16 cellular contexts compared by ENCODE assay signal in the genomic region with DNA sequence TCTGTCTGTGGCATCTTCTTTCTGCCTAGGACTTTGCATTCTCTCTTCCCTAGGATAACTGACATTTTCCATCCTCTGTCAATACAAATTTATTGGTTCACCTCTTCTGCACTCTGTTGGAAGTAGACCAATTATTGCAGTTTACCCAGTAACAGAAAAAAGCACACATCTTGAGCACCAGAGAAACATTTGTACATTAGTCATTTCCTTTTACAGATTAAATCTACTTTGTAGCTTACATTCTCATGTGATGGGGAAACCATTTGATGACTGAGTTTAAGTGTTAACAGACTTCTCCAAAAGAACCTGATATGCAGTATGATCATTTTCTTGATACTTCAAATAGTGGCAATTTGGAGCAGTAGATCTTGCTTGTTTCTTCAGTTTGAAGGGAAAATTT.
DNase-seq lines count a peak whose midpoint lies in the region; ATAC-seq and TF ChIP-seq lines count a peak whose summit lies in the region.
"Had no signal": no experiment of that assay in that cellular context is flagged by ENCODE, and none has a peak within 500 bp of the region (broad histone marks: within the 10 kb centered on the region; RNA-seq: fewer than 3 reads in every experiment).

No MANE protein-coding gene starts in this region.

- TF ChIP-seq POLR2A in lower leg skin (IDR thresholded peaks at IDR 0.05), result no peak

- CTCF ChIA-PET in naive thymus-derived CD4-positive, alpha-beta T cell (lab: Charles Lee), result no interaction called here
- CTCF ChIA-PET in activated CD4-positive, alpha-beta memory T cell treated with anti-CD3 and anti-CD28 coated beads, Interleukin-2, amount 10 ng/mL, durations not matched to agents 7 days and 5 days (lab: Charles Lee), result no interaction called here
- CTCF ChIA-PET in activated CD8-positive, alpha-beta T cell treated with anti-CD3 and anti-CD28 coated beads for 36 hours (lab: Charles Lee), result no interaction called here

- no peaks in the 10 kb centered on the region for H3K27me3 ChIP-seq in KMS-11 (ENCODE audit: insufficient read depth, low read depth)
- H3K27me3 ChIP-seq in naive thymus-derived CD4-positive, alpha-beta T cell (ENCODE audit: control insufficient read depth in 2 of 2, insufficient read depth in 2 of 2, low read length in 2 of 2), result no peaks in the 10 kb centered on the region
- H3K27me3 ChIP-seq: SJSA1 had no signal

- peaks cover 0 to 3% (median 0%) of the 10 kb centered on the region in 5 donors for H3K36me3 Mint-ChIP-seq in naive thymus-derived CD4-positive, alpha-beta T cell
- no peaks in the 10 kb centered on the region for H3K36me3 Mint-ChIP-seq in activated CD4-positive, alpha-beta memory T cell treated with anti-CD3 and anti-CD28 coated beads, Interleukin-2, amount 10 ng/mL, durations not matched to agents 7 days and 5 days (ENCODE audit: low read depth)
- no peaks in the 10 kb centered on the region for H3K36me3 Mint-ChIP-seq in activated CD8-positive, alpha-beta T cell treated with anti-CD3 and anti-CD28 coated beads for 36 hours (ENCODE audit: low read depth)
- H3K36me3 Mint-ChIP-seq: CD4-positive, alpha-beta memory T cell; memory B cell had no signal

- H3K9me3 ChIP-seq in naive thymus-derived CD4-positive, alpha-beta T cell (ENCODE audit: control insufficient read depth in 2 of 3, low read length in 3 of 3), result no peaks in the 10 kb centered on the region
- H3K9me3 ChIP-seq: SJSA1 had no signal

- no peaks in the 10 kb centered on the region for H3K79me2 ChIP-seq in KMS-11 (ENCODE audit: insufficient read depth, low read depth)

- H3K9ac ChIP-seq in KMS-11, result no peak overlapping the region

- peak overlapping the region; percentile 36; the same call in 1 of the 2 replicates for H3K4me2 ChIP-seq in KMS-11

- peak overlapping the region in 1 of 9 donors; percentile 66 for H3K27ac Mint-ChIP-seq in naive thymus-derived CD4-positive, alpha-beta T cell
- no peak overlapping the region for H3K27ac Mint-ChIP-seq in activated CD4-positive, alpha-beta memory T cell treated with anti-CD3 and anti-CD28 coated beads, Interleukin-2, amount 10 ng/mL, durations not matched to agents 7 days and 5 days
- no peak overlapping the region for H3K27ac Mint-ChIP-seq in activated CD8-positive, alpha-beta T cell treated with anti-CD3 and anti-CD28 coated beads for 36 hours
- H3K27ac Mint-ChIP-seq: CD4-positive, alpha-beta memory T cell; memory B cell; stimulated activated naive CD8-positive, alpha-beta T cell treated with anti-CD3 and anti-CD28 coated beads, Interleukin-15, amount 100 ng/mL, for 72 hours had no signal

- peak overlapping the region in 1 of 10 donors; percentile 44 for H3K4me3 Mint-ChIP-seq in naive thymus-derived CD4-positive, alpha-beta T cell
- no peak overlapping the region for H3K4me3 Mint-ChIP-seq in activated CD4-positive, alpha-beta memory T cell treated with anti-CD3 and anti-CD28 coated beads, Interleukin-2, amount 10 ng/mL, durations not matched to agents 7 days and 5 days
- no peak overlapping the region for H3K4me3 Mint-ChIP-seq in activated CD8-positive, alpha-beta T cell treated with anti-CD3 and anti-CD28 coated beads for 36 hours
- H3K4me3 Mint-ChIP-seq: CD4-positive, alpha-beta memory T cell; memory B cell; stimulated activated naive CD8-positive, alpha-beta T cell treated with anti-CD3 and anti-CD28 coated beads, Interleukin-15, amount 100 ng/mL, for 72 hours had no signal

- in situ Hi-C loops in astrocyte of the spinal cord (cut with HindIII; ENCODE audit: low sequenced_read_pairs), result no loop called here

- H3K9me3 Mint-ChIP-seq in naive thymus-derived CD4-positive, alpha-beta T cell, result peaks cover 0 to 12% (median 2%) of the 10 kb centered on the region in 11 donors
- peaks cover 5% of the 10 kb centered on the region for H3K9me3 Mint-ChIP-seq in activated CD4-positive, alpha-beta memory T cell treated with anti-CD3 and anti-CD28 coated beads, Interleukin-2, amount 10 ng/mL, durations not matched to agents 7 days and 5 days
- peaks cover 6% of the 10 kb centered on the region for H3K9me3 Mint-ChIP-seq in activated CD8-positive, alpha-beta T cell treated with anti-CD3 and anti-CD28 coated beads for 36 hours

- ATAC-seq in naive thymus-derived CD4-positive, alpha-beta T cell, result peak; percentile 53
- no peak for ATAC-seq in activated CD8-positive, alpha-beta T cell treated with anti-CD3 and anti-CD28 coated beads for 36 hours
- ATAC-seq: esophagus mucosa; stimulated activated naive CD8-positive, alpha-beta T cell treated with anti-CD3 and anti-CD28 coated beads, Interleukin-15, amount 100 ng/mL, for 72 hours had no signal

- H3K4me1 ChIP-seq in KMS-11 (ENCODE audit: low read depth, poor library complexity, severe bottlenecking), result peaks cover 18% of the 10 kb centered on the region
- H3K4me1 ChIP-seq in naive thymus-derived CD4-positive, alpha-beta T cell (ENCODE audit: control insufficient read depth in 2 of 2, insufficient read depth in 2 of 2, low read length in 2 of 2), result no peaks in the 10 kb centered on the region
- H3K4me1 ChIP-seq: SJSA1 had no signal

- H3K4me1 Mint-ChIP-seq in naive thymus-derived CD4-positive, alpha-beta T cell, result peaks cover 0 to 18% (median 0%) of the 10 kb centered on the region in 7 donors
- peaks cover 2% of the 10 kb centered on the region for H3K4me1 Mint-ChIP-seq in activated CD4-positive, alpha-beta memory T cell treated with anti-CD3 and anti-CD28 coated beads, Interleukin-2, amount 10 ng/mL, durations not matched to agents 7 days and 5 days
- H3K4me1 Mint-ChIP-seq in activated CD8-positive, alpha-beta T cell treated with anti-CD3 and anti-CD28 coated beads for 36 hours (ENCODE audit: low read depth), result peaks cover 3% of the 10 kb centered on the region
- H3K4me1 Mint-ChIP-seq: CD4-positive, alpha-beta memory T cell; stimulated activated naive CD8-positive, alpha-beta T cell treated with anti-CD3 and anti-CD28 coated beads, Interleukin-15, amount 100 ng/mL, for 72 hours had no signal

- POLR2A ChIA-PET in naive thymus-derived CD4-positive, alpha-beta T cell (lab: Charles Lee), result no interaction called here
- POLR2A ChIA-PET in activated CD4-positive, alpha-beta memory T cell treated with anti-CD3 and anti-CD28 coated beads, Interleukin-2, amount 10 ng/mL, durations not matched to agents 7 days and 5 days (lab: Charles Lee), result no interaction called here
- POLR2A ChIA-PET in activated CD8-positive, alpha-beta T cell treated with anti-CD3 and anti-CD28 coated beads for 36 hours (lab: Charles Lee), result no interaction called here

- no peak overlapping the region for H3K27ac ChIP-seq in KMS-11
- no peak overlapping the region for H3K27ac ChIP-seq in naive thymus-derived CD4-positive, alpha-beta T cell (ENCODE audit: low read depth, low read length)
- H3K27ac ChIP-seq: SJSA1 had no signal

- TF ChIP-seq CTCF in KMS-11 (conservative IDR thresholded peaks at IDR 0.05; ENCODE audit: low read depth, low read length) (no peak), astrocyte of the spinal cord (IDR thresholded peaks at IDR 0.05; ENCODE audit: low read depth, low read length) (no peak), lower leg skin (IDR thresholded peaks at IDR 0.05) (no peak)
- no peak for TF ChIP-seq CTCF in activated CD8-positive, alpha-beta T cell treated with anti-CD3 and anti-CD28 coated beads for 36 hours (IDR thresholded peaks at IDR 0.05)

- H4K20me1 ChIP-seq in KMS-11 (ENCODE audit: insufficient read depth), result no peaks in the 10 kb centered on the region

- H3K4me3 ChIP-seq in KMS-11 (IDR thresholded peaks at IDR 0.05; ENCODE audit: insufficient read depth, low read depth, low read length), result no peak overlapping the region
- no peak overlapping the region for H3K4me3 ChIP-seq in astrocyte of the spinal cord (ENCODE audit: low read depth, low read length)
- H3K4me3 ChIP-seq in naive thymus-derived CD4-positive, alpha-beta T cell (ENCODE audit: low read length), result no peak overlapping the region
- no peak overlapping the region for H3K4me3 ChIP-seq in lower leg skin (ENCODE audit: low read depth, poor library complexity, severe bottlenecking)
- H3K4me3 ChIP-seq: SJSA1 had no signal

- H3K36me3 ChIP-seq in KMS-11 (ENCODE audit: insufficient read depth), result no peaks in the 10 kb centered on the region
- H3K36me3 ChIP-seq in naive thymus-derived CD4-positive, alpha-beta T cell (ENCODE audit: control insufficient read depth in 2 of 3, insufficient read depth in 3 of 3, low read length in 3 of 3), result no peaks in the 10 kb centered on the region
- H3K36me3 ChIP-seq: SJSA1 had no signal

- H3K27me3 Mint-ChIP-seq in naive thymus-derived CD4-positive, alpha-beta T cell, result no peaks in the 10 kb centered on the region
- H3K27me3 Mint-ChIP-seq in activated CD4-positive, alpha-beta memory T cell treated with anti-CD3 and anti-CD28 coated beads, Interleukin-2, amount 10 ng/mL, durations not matched to agents 7 days and 5 days, result no peaks in the 10 kb centered on the region
- H3K27me3 Mint-ChIP-seq in activated CD8-positive, alpha-beta T cell treated with anti-CD3 and anti-CD28 coated beads for 36 hours, result no peaks in the 10 kb centered on the region
- H3K27me3 Mint-ChIP-seq: CD4-positive, alpha-beta memory T cell; memory B cell; stimulated activated naive CD8-positive, alpha-beta T cell treated with anti-CD3 and anti-CD28 coated beads, Interleukin-15, amount 100 ng/mL, for 72 hours had no signal

- DNase-seq in GM04504 (ENCODE audit: low read depth) (peak; percentile 71), astrocyte of the spinal cord (ENCODE audit: low read depth, low spot score) (peak; percentile 18), GM19238 (ENCODE audit: insufficient read length, low spot score) (no peak), lower leg skin (ENCODE audit: low spot score in 2 of 2) (no peak)
- no peak for DNase-seq in naive thymus-derived CD4-positive, alpha-beta T cell
- DNase-seq in activated CD4-positive, alpha-beta memory T cell treated with anti-CD3 and anti-CD28 coated beads, Interleukin-2, amount 10 ng/mL, durations not matched to agents 7 days and 5 days, result no peak
- no peak for DNase-seq in activated CD8-positive, alpha-beta T cell treated with anti-CD3 and anti-CD28 coated beads for 36 hours
- DNase-seq: CD4-positive, alpha-beta memory T cell; GF-D8; NCI-H1048; nucleus accumbens; stimulated activated naive CD8-positive, alpha-beta T cell treated with anti-CD3 and anti-CD28 coated beads, Interleukin-15, amount 100 ng/mL, for 72 hours had no signal

- intact Hi-C loops in naive thymus-derived CD4-positive, alpha-beta T cell (cut with micrococcal nuclease), result no loop called here
- intact Hi-C loops in lower leg skin (cut with DNase I; ENCODE audit: low total_unique reads), result no loop called here
- intact Hi-C loops in activated CD8-positive, alpha-beta T cell treated with anti-CD3 and anti-CD28 coated beads for 36 hours (cut with micrococcal nuclease), result no loop called here

- H2AFZ ChIP-seq in KMS-11 (ENCODE audit: low read depth), result peak overlapping the region; percentile 66; the same call in 1 of the 2 replicates

Comparison
In these comparisons a context has a peak if more than half of its experiments do, and no peak if none do; other contexts are left out.
1. DNase-seq: peak in GM04504 (single experiment) and astrocyte of the spinal cord (single experiment); none in naive thymus-derived CD4-positive, alpha-beta T cell (0 of 9), GM19238 (single experiment), activated CD4-positive, alpha-beta memory T cell treated with anti-CD3 and anti-CD28 coated beads, Interleukin-2, amount 10 ng/mL, durations not matched to agents 7 days and 5 days (single experiment), lower leg skin (0 of 2) and activated CD8-positive, alpha-beta T cell treated with anti-CD3 and anti-CD28 coated beads for 36 hours (single experiment).